ENCODE assay signal across 1 cellular context in the genomic region with DNA sequence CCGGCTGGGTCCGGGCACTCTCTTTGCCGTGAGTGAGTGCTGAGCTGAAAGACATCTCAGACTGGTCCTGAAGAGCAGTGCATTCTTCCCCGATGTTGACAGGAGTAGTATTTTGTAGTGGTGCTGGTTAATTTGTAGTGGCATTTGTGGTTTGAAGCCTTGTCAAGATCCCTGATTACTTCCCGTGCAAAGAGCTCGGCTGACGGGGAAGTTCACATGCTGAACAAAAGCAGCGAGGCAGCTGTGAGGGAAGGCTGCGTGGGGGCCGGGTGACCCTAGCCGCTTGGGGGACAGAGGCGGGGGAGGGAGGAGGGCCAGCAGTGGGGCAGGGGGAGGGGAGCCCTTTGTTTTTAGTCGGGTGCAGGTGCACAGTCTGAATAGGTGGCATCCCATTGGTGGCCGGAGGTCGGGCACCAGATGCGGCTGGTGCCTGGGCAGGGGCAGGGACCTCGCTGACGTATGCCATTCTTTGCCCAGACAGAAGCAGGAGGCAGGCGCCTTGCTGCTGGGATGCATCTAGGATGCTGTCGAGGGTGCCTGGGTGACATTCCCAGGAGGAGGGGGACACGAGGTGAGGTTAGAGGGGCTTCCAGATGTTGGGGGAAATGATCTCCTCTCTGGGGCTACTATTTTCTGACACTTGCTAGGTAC.
TF ChIP-seq lines count a peak whose summit lies in the region.

No MANE protein-coding gene starts in this region.

TF ChIP-seq in GM23338, 12 proteins besides CTCF, POLR2A, EP300 and RAD21:
- TF ChIP-seq, protein P1, sequence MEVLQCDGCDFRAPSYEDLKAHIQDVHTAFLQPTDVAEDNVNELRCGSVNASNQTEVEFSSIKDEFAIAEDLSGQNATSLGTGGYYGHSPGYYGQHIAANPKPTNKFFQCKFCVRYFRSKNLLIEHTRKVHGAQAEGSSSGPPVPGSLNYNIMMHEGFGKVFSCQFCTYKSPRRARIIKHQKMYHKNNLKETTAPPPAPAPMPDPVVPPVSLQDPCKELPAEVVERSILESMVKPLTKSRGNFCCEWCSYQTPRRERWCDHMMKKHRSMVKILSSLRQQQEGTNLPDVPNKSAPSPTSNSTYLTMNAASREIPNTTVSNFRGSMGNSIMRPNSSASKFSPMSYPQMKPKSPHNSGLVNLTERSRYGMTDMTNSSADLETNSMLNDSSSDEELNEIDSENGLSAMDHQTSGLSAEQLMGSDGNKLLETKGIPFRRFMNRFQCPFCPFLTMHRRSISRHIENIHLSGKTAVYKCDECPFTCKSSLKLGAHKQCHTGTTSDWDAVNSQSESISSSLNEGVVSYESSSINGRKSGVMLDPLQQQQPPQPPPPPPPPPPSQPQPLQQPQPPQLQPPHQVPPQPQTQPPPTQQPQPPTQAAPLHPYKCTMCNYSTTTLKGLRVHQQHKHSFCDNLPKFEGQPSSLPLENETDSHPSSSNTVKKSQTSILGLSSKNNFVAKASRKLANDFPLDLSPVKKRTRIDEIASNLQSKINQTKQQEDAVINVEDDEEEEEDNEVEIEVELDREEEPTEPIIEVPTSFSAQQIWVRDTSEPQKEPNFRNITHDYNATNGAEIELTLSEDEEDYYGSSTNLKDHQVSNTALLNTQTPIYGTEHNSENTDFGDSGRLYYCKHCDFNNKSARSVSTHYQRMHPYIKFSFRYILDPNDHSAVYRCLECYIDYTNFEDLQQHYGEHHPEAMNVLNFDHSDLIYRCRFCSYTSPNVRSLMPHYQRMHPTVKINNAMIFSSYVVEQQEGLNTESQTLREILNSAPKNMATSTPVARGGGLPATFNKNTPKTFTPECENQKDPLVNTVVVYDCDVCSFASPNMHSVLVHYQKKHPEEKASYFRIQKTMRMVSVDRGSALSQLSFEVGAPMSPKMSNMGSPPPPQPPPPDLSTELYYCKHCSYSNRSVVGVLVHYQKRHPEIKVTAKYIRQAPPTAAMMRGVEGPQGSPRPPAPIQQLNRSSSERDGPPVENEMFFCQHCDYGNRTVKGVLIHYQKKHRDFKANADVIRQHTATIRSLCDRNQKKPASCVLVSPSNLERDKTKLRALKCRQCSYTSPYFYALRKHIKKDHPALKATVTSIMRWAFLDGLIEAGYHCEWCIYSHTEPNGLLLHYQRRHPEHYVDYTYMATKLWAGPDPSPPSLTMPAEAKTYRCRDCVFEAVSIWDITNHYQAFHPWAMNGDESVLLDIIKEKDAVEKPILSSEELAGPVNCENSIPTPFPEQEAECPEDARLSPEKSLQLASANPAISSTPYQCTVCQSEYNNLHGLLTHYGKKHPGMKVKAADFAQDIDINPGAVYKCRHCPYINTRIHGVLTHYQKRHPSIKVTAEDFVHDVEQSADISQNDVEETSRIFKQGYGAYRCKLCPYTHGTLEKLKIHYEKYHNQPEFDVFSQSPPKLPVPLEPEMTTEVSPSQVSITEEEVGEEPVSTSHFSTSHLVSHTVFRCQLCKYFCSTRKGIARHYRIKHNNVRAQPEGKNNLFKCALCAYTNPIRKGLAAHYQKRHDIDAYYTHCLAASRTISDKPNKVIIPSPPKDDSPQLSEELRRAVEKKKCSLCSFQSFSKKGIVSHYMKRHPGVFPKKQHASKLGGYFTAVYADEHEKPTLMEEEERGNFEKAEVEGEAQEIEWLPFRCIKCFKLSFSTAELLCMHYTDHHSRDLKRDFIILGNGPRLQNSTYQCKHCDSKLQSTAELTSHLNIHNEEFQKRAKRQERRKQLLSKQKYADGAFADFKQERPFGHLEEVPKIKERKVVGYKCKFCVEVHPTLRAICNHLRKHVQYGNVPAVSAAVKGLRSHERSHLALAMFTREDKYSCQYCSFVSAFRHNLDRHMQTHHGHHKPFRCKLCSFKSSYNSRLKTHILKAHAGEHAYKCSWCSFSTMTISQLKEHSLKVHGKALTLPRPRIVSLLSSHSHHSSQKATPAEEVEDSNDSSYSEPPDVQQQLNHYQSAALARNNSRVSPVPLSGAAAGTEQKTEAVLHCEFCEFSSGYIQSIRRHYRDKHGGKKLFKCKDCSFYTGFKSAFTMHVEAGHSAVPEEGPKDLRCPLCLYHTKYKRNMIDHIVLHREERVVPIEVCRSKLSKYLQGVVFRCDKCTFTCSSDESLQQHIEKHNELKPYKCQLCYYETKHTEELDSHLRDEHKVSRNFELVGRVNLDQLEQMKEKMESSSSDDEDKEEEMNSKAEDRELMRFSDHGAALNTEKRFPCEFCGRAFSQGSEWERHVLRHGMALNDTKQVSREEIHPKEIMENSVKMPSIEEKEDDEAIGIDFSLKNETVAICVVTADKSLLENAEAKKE (CRISPR knock-in tag; IDR thresholded peaks at IDR 0.05), result no peak
- TF ChIP-seq, protein P2, sequence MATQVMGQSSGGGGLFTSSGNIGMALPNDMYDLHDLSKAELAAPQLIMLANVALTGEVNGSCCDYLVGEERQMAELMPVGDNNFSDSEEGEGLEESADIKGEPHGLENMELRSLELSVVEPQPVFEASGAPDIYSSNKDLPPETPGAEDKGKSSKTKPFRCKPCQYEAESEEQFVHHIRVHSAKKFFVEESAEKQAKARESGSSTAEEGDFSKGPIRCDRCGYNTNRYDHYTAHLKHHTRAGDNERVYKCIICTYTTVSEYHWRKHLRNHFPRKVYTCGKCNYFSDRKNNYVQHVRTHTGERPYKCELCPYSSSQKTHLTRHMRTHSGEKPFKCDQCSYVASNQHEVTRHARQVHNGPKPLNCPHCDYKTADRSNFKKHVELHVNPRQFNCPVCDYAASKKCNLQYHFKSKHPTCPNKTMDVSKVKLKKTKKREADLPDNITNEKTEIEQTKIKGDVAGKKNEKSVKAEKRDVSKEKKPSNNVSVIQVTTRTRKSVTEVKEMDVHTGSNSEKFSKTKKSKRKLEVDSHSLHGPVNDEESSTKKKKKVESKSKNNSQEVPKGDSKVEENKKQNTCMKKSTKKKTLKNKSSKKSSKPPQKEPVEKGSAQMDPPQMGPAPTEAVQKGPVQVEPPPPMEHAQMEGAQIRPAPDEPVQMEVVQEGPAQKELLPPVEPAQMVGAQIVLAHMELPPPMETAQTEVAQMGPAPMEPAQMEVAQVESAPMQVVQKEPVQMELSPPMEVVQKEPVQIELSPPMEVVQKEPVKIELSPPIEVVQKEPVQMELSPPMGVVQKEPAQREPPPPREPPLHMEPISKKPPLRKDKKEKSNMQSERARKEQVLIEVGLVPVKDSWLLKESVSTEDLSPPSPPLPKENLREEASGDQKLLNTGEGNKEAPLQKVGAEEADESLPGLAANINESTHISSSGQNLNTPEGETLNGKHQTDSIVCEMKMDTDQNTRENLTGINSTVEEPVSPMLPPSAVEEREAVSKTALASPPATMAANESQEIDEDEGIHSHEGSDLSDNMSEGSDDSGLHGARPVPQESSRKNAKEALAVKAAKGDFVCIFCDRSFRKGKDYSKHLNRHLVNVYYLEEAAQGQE (IDR thresholded peaks at IDR 0.05; ENCODE audit: unreplicated experiment), result no peak
- TF ChIP-seq ZNF331 (CRISPR knock-in tag; IDR thresholded peaks at IDR 0.05; ENCODE audit: low read depth) (no peak), EZH2phosphoT487 (IDR thresholded peaks at IDR 0.05; ENCODE audit: unreplicated experiment) (no peak), POLR2AphosphoS5 (IDR thresholded peaks at IDR 0.05; ENCODE audit: low read depth) (no peak), EZH2 (IDR thresholded peaks at IDR 0.05; ENCODE audit: low read depth, unreplicated experiment) (no peak), NANOG (IDR thresholded peaks at IDR 0.05; ENCODE audit: borderline replicate concordance) (no peak), JUNB (IDR thresholded peaks at IDR 0.05; ENCODE audit: unreplicated experiment) (no peak), STAT1 (IDR thresholded peaks at IDR 0.05; ENCODE audit: unreplicated experiment) (no peak), ZNF114 (CRISPR knock-in tag; IDR thresholded peaks at IDR 0.05) (no peak)
- TF ChIP-seq, protein P3, sequence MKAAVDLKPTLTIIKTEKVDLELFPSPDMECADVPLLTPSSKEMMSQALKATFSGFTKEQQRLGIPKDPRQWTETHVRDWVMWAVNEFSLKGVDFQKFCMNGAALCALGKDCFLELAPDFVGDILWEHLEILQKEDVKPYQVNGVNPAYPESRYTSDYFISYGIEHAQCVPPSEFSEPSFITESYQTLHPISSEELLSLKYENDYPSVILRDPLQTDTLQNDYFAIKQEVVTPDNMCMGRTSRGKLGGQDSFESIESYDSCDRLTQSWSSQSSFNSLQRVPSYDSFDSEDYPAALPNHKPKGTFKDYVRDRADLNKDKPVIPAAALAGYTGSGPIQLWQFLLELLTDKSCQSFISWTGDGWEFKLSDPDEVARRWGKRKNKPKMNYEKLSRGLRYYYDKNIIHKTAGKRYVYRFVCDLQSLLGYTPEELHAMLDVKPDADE (IDR thresholded peaks at IDR 0.05), result no peak
